In genomic region chr11:64810271-64810890, GRCh38 we compare ENCODE assay signal across 8 cellular contexts. TPM values are rescaled to one million over a fixed set of nuclear protein-coding genes. Genes with fewer than 3 reads are reported as not detected.
DNase-seq lines count a peak whose midpoint lies in the region; ATAC-seq and TF ChIP-seq lines count a peak whose summit lies in the region.

MEN1 (minus strand) TSS chr11:64810551; CDS start chr11:64810109, 442 bp downstream.

- H3K27me3 ChIP-seq in WERI-Rb-1 (ENCODE audit: insufficient read depth, low read depth, severe bottlenecking) (no peaks in the 10 kb centered on the region), breast epithelium (no peaks in the 10 kb centered on the region), skeletal muscle tissue (ENCODE audit: control insufficient read depth in 3 of 3, insufficient read depth in 3 of 3, low read length in 3 of 3) (no peaks in the 10 kb centered on the region)

- intact Hi-C loops in breast epithelium (cut with DNase I; ENCODE audit: low total_unique reads), result no loop called here

- peak; percentile 83 for DNase-seq in NK-92 treated with Interleukin-12 subunit alpha and Interleukin-12 subunit beta, amount 100 ng/mL, for 24 hours (lab: John Stamatoyannopoulos, UW)
- DNase-seq in NK-92 (lab: John Stamatoyannopoulos, UW; ENCODE audit: unreplicated experiment), result no peak
- peak; percentile 95 for DNase-seq in NCI-H2196 treated with DMSO at 0.1 percent for 48 hours (lab: John Stamatoyannopoulos, UW; ENCODE audit: unreplicated experiment)
- peak; percentile 98 for DNase-seq in WERI-Rb-1
- peak; percentile 96 for DNase-seq in breast epithelium (ENCODE audit: low spot score in 2 of 2)

- H3K36me3 ChIP-seq in WERI-Rb-1, result peaks cover 39% of the 10 kb centered on the region
- H3K36me3 ChIP-seq in breast epithelium, result no peaks in the 10 kb centered on the region
- H3K36me3 ChIP-seq in skeletal muscle tissue (ENCODE audit: control insufficient read depth in 3 of 3, insufficient read depth in 3 of 3, low read length in 3 of 3), result peaks cover 23 to 25% (median 24%) of the 10 kb centered on the region in 3 donors

- peak within 1 kb of the TSS; percentile 67 to 82 (median 70) for H3K9ac ChIP-seq in skeletal muscle tissue (ENCODE audit: low read depth in 1 of 3, low read length in 3 of 3)

- peaks cover 6 to 8% of the 10 kb centered on the region in 2 donors for H3K4me1 ChIP-seq in breast epithelium
- H3K4me1 ChIP-seq in skeletal muscle tissue (ENCODE audit: control insufficient read depth in 3 of 3, insufficient read depth in 3 of 3, low read length in 3 of 3), result peaks cover 10 to 12% (median 12%) of the 10 kb centered on the region in 3 donors

- ATAC-seq in HG03103 (IDR thresholded peaks at IDR 0.05; ENCODE audit: low read depth, unreplicated experiment), result peak; percentile 54

- TF ChIP-seq CTCF in WERI-Rb-1 (IDR thresholded peaks at IDR 0.05; ENCODE audit: low read depth, low read length), result no peak
- TF ChIP-seq CTCF in breast epithelium (IDR thresholded peaks at IDR 0.05), result no peak

- H3K9me3 ChIP-seq in WERI-Rb-1 (ENCODE audit: severe bottlenecking), result no peaks in the 10 kb centered on the region
- H3K9me3 ChIP-seq in breast epithelium, result no peaks in the 10 kb centered on the region
- no peaks in the 10 kb centered on the region for H3K9me3 ChIP-seq in iPS-18c (ENCODE audit: control insufficient read depth, insufficient read depth, low read length)
- H3K9me3 ChIP-seq in skeletal muscle tissue (ENCODE audit: control insufficient read depth in 3 of 3, low read length in 3 of 3), result no peaks in the 10 kb centered on the region

- H3K4me3 ChIP-seq in WERI-Rb-1 (ENCODE audit: low read depth, low read length) (peak within 1 kb of the TSS; percentile 64), breast epithelium (peak within 1 kb of the TSS; percentile 78 to 96 (median 95)), iPS-18c (ENCODE audit: insufficient read depth, low read depth, low read length) (peak within 1 kb of the TSS; percentile 86), skeletal muscle tissue (ENCODE audit: low read length in 3 of 3) (peak within 1 kb of the TSS; percentile 77 to 86 (median 79))

- TF ChIP-seq POLR2A in breast epithelium (IDR thresholded peaks at IDR 0.05), result peak; percentile 61

- H3K27ac ChIP-seq in WERI-Rb-1, result peak within 1 kb of the TSS; percentile 43
- peak within 1 kb of the TSS; percentile 76 to 89 for H3K27ac ChIP-seq in breast epithelium
- H3K27ac ChIP-seq in skeletal muscle tissue (ENCODE audit: low read depth, low read length), result peak within 1 kb of the TSS; percentile 9

RNA-seq across cellular contexts. Expression of gene MEN1, which starts in this region (rescaled TPM):
- total RNA-seq in breast epithelium, result 10 to 100 TPM; 11.4 to 19.0 (median 14.8) TPM
- total RNA-seq in skeletal muscle tissue, result 7.3 TPM

Comparison
In these comparisons a context has a peak if more than half of its experiments do, and no peak if none do; other contexts are left out.
1. H3K27ac ChIP-seq: peak in every context shown above with its lines; median percentile 82 in breast epithelium; 43 in WERI-Rb-1; 9 in skeletal muscle tissue.